Comparison of ENCODE assay signal across 24 cellular contexts in genomic region chr22:29944339-29944738, GRCh38.
"Had no signal": no experiment of that assay in that cellular context is flagged by ENCODE, and none has a peak within 500 bp of the region (broad histone marks: within the 10 kb centered on the region; RNA-seq: fewer than 3 reads in every experiment).

No MANE protein-coding gene starts in this region.

- H3K27ac ChIP-seq: breast epithelium, hepatocyte, prostate gland, suprapubic skin had no signal

- H3K9me3 Mint-ChIP-seq: activated T-helper 17 cell treated with anti-CD3 and anti-CD28 coated beads, Interleukin-2, amount 50 U/mL, for 72 hours; natural killer cell had no signal

- H3K4me1 ChIP-seq: prostate gland had no signal

- ATAC-seq: activated T-helper 17 cell treated with anti-CD3 and anti-CD28 coated beads, Interleukin-2, amount 50 U/mL, for 72 hours; natural killer cell; right cardiac atrium; stimulated activated naive CD8-positive, alpha-beta T cell treated with anti-CD3 and anti-CD28 coated beads, Interleukin-15, Interleukin-2, amounts not matched to agents 100 U/mL and 50 U/mL, for 24 hours; T-cell had no signal

- H3K27me3 ChIP-seq: breast epithelium, hepatocyte, suprapubic skin had no signal

- H3K9me3 ChIP-seq: breast epithelium, prostate gland, suprapubic skin had no signal

- H3K36me3 Mint-ChIP-seq: natural killer cell had no signal

- H3K36me3 ChIP-seq: breast epithelium, prostate gland, suprapubic skin had no signal

- H3K4me3 Mint-ChIP-seq: activated T-helper 17 cell treated with anti-CD3 and anti-CD28 coated beads, Interleukin-2, amount 50 U/mL, for 72 hours; natural killer cell; type B pancreatic cell had no signal

- DNase-seq: activated CD4-positive, alpha-beta T cell treated with anti-CD3 and anti-CD28 coated beads, Interleukin-2, amount 50 U/mL, for 4 hours; activated CD4-positive, CD25-positive, alpha-beta regulatory T cell treated with anti-CD3 and anti-CD28 coated beads, Interleukin-2, amount 50 U/mL, for 72 hours; activated naive CD4-positive, alpha-beta T cell treated with Interleukin-2 at 50 U/mL for 16 hours; activated T-cell treated with anti-CD3 and anti-CD28 coated beads for 4 hours; aorta; cerebellar nuclear complex; erythroblast; islet precursor cell; natural killer cell; occipital lobe; right cardiac atrium; small intestine; stimulated activated CD4-positive, alpha-beta T cell treated with anti-CD3 and anti-CD28 coated beads, Interleukin-4, amount 100 ng/mL, for 4 hours; stimulated activated CD8-positive, alpha-beta memory T cell treated with anti-CD3 and anti-CD28 coated beads, Interleukin-4, amount 100 ng/mL, for 48 hours; stimulated activated naive CD8-positive, alpha-beta T cell treated with anti-CD3 and anti-CD28 coated beads, Interleukin-15, Interleukin-2, amounts not matched to agents 100 U/mL and 50 U/mL, for 24 hours; T-cell; T1000 had no signal

- H3K27me3 Mint-ChIP-seq: activated T-helper 17 cell treated with anti-CD3 and anti-CD28 coated beads, Interleukin-2, amount 50 U/mL, for 72 hours; T-cell; type B pancreatic cell had no signal

- H3K4me3 ChIP-seq: breast epithelium, hepatocyte, lung, prostate gland, suprapubic skin had no signal

- H3K27ac Mint-ChIP-seq: activated T-helper 17 cell treated with anti-CD3 and anti-CD28 coated beads, Interleukin-2, amount 50 U/mL, for 72 hours; natural killer cell; T-cell; type B pancreatic cell had no signal
